In the genomic region with DNA sequence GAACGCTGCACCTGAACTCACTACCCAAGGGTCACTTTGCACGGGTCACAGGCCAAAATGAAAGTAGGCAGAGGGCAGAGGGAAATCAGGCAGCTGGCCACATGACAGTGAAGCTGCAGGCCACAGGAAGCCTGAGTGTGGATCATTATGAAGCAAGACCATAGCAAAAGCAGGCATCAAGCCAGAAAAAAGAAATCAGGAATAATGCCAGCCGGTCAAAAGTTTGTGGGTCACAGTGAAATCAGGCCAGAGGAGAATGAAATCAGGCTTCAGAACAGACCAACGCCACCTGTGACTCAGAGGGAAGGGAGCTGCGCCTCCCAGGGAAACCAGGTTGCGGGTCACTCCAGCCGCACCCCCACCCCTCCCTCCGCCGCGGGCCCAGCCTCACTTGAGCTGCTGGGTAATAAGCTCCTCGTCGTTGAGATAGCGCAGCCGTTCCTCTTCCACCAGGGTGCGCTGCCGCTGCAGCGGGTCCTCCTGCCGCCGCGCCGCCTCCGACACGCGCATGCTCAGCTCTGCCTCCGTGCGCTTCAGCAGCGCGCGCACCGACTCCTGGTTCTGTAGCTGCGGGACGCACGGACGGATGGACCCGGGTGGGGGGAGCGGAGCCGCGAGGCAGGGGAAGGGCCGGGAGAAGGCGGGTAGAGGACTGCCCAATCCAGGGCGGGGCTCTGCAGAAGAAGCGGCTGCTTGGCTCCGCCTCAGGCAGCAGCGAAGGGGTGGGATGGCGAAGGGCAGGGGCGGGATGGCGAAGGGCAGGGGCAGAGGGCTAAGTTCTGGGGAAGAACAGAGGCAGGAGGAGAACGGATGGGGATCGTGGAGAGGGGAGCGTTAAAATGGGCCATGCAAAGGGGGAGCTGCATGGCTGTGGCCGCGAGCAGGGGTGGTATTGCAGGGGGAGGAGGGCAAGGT, we compare ENCODE assay signal across 1 cellular context.
TF ChIP-seq lines count a peak whose summit lies in the region.

No MANE protein-coding gene starts in this region.

TF ChIP-seq in K562, 482 proteins besides CTCF, POLR2A, EP300 and RAD21 (continued from another document and continues in another):
- TF ChIP-seq, protein P1, sequence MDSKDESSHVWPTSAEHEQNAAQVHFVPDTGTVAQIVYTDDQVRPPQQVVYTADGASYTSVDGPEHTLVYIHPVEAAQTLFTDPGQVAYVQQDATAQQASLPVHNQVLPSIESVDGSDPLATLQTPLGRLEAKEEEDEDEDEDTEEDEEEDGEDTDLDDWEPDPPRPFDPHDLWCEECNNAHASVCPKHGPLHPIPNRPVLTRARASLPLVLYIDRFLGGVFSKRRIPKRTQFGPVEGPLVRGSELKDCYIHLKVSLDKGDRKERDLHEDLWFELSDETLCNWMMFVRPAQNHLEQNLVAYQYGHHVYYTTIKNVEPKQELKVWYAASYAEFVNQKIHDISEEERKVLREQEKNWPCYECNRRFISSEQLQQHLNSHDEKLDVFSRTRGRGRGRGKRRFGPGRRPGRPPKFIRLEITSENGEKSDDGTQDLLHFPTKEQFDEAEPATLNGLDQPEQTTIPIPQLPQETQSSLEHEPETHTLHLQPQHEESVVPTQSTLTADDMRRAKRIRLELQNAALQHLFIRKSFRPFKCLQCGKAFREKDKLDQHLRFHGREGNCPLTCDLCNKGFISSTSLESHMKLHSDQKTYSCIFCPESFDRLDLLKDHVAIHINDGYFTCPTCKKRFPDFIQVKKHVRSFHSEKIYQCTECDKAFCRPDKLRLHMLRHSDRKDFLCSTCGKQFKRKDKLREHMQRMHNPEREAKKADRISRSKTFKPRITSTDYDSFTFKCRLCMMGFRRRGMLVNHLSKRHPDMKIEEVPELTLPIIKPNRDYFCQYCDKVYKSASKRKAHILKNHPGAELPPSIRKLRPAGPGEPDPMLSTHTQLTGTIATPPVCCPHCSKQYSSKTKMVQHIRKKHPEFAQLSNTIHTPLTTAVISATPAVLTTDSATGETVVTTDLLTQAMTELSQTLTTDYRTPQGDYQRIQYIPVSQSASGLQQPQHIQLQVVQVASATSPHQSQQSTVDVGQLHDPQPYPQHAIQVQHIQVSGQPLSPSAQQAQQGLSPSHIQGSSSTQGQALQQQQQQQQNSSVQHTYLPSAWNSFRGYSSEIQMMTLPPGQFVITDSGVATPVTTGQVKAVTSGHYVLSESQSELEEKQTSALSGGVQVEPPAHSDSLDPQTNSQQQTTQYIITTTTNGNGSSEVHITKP (IDR thresholded peaks at IDR 0.05; ENCODE audit: partially characterized antibody): no peak
- TF ChIP-seq, protein P2, sequence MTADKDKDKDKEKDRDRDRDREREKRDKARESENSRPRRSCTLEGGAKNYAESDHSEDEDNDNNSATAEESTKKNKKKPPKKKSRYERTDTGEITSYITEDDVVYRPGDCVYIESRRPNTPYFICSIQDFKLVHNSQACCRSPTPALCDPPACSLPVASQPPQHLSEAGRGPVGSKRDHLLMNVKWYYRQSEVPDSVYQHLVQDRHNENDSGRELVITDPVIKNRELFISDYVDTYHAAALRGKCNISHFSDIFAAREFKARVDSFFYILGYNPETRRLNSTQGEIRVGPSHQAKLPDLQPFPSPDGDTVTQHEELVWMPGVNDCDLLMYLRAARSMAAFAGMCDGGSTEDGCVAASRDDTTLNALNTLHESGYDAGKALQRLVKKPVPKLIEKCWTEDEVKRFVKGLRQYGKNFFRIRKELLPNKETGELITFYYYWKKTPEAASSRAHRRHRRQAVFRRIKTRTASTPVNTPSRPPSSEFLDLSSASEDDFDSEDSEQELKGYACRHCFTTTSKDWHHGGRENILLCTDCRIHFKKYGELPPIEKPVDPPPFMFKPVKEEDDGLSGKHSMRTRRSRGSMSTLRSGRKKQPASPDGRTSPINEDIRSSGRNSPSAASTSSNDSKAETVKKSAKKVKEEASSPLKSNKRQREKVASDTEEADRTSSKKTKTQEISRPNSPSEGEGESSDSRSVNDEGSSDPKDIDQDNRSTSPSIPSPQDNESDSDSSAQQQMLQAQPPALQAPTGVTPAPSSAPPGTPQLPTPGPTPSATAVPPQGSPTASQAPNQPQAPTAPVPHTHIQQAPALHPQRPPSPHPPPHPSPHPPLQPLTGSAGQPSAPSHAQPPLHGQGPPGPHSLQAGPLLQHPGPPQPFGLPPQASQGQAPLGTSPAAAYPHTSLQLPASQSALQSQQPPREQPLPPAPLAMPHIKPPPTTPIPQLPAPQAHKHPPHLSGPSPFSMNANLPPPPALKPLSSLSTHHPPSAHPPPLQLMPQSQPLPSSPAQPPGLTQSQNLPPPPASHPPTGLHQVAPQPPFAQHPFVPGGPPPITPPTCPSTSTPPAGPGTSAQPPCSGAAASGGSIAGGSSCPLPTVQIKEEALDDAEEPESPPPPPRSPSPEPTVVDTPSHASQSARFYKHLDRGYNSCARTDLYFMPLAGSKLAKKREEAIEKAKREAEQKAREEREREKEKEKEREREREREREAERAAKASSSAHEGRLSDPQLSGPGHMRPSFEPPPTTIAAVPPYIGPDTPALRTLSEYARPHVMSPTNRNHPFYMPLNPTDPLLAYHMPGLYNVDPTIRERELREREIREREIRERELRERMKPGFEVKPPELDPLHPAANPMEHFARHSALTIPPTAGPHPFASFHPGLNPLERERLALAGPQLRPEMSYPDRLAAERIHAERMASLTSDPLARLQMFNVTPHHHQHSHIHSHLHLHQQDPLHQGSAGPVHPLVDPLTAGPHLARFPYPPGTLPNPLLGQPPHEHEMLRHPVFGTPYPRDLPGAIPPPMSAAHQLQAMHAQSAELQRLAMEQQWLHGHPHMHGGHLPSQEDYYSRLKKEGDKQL (CRISPR knock-in tag; IDR thresholded peaks at IDR 0.05; ENCODE audit: borderline replicate concordance): 0 out of 2 replicates have a peak, but pooled peaks have one; percentile 71
- TF ChIP-seq ILK (tag; IDR thresholded peaks at IDR 0.05; ENCODE audit: borderline replicate concordance, low read depth) (no peak), PPARD (CRISPR knock-in tag; IDR thresholded peaks at IDR 0.05) (no peak), RBM25 (IDR thresholded peaks at IDR 0.05; ENCODE audit: low read depth, low read length, severe bottlenecking) (no peak), FOXA1 (IDR thresholded peaks at IDR 0.05; ENCODE audit: borderline replicate concordance) (no peak), NR4A1 (CRISPR knock-in tag; IDR thresholded peaks at IDR 0.05) (no peak), NR4A1 (tag; IDR thresholded peaks at IDR 0.05) (no peak), ARNT (IDR thresholded peaks at IDR 0.05) (no peak), ZNF766 (CRISPR knock-in tag; conservative IDR thresholded peaks at IDR 0.05) (no peak), MYC (IDR thresholded peaks at IDR 0.05; ENCODE audit: low read depth, low read length) (peak; percentile 40; the same call in 1 of the 2 replicates), MYC (CRISPR knock-in tag; IDR thresholded peaks at IDR 0.05; ENCODE audit: borderline replicate concordance, low read depth) (no peak), TRIM24 (IDR thresholded peaks at IDR 0.05) (no peak), MAFK (IDR thresholded peaks at IDR 0.05; ENCODE audit: low read length) (no peak), CREB1 (IDR thresholded peaks at IDR 0.05) (peak; percentile 36; the same call in 1 of the 2 replicates), CREB1 (CRISPR knock-in tag; IDR thresholded peaks at IDR 0.05) (peak; percentile 77; the same call in 1 of the 2 replicates), HOXB6 (CRISPR knock-in tag; IDR thresholded peaks at IDR 0.05; ENCODE audit: borderline replicate concordance) (no peak), RB1 (IDR thresholded peaks at IDR 0.05; ENCODE audit: low read depth) (peak; percentile 89; the same call in 1 of the 2 replicates), NEUROD1 (IDR thresholded peaks at IDR 0.05; ENCODE audit: borderline replicate concordance, low read depth, low read length, partially characterized antibody) (peak; percentile 48), MAZ (CRISPR knock-in tag; conservative IDR thresholded peaks at IDR 0.05 in 1 of 2, IDR thresholded peaks at IDR 0.05 in 1 of 2) (peak; percentile 18 to 80; a peak in 2 of 4 replicates), PHF20 (IDR thresholded peaks at IDR 0.05; ENCODE audit: partially characterized antibody) (no peak), SMAD3 (CRISPR knock-in tag; conservative IDR thresholded peaks at IDR 0.05) (no peak), ZSCAN29 (IDR thresholded peaks at IDR 0.05) (no peak), ZNF239 (CRISPR knock-in tag; IDR thresholded peaks at IDR 0.05) (no peak), RNF2 (IDR thresholded peaks at IDR 0.05) (no peak), LEF1 (IDR thresholded peaks at IDR 0.05) (no peak), C11orf30 (IDR thresholded peaks at IDR 0.05; ENCODE audit: low read depth) (no peak), SIX5 (IDR thresholded peaks at IDR 0.05; ENCODE audit: borderline replicate concordance in 1 of 2, insufficient read depth in 1 of 2, low read depth in 1 of 2, low read length in 2 of 2) (no peak), NR2F6 (CRISPR knock-in tag; IDR thresholded peaks at IDR 0.05) (no peak)
- TF ChIP-seq, protein P3, sequence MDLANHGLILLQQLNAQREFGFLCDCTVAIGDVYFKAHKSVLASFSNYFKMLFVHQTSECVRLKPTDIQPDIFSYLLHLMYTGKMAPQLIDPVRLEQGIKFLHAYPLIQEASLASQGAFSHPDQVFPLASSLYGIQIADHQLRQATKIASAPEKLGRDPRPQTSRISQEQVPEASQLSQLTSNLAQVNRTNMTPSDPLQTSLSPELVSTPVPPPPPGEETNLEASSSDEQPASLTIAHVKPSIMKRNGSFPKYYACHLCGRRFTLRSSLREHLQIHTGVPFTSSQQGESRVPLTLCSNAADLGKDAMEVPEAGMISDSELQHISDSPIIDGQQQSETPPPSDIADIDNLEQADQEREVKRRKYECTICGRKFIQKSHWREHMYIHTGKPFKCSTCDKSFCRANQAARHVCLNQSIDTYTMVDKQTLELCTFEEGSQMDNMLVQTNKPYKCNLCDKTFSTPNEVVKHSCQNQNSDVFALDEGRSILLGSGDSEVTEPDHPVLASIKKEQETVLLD (IDR thresholded peaks at IDR 0.05): peak; percentile 96
- TF ChIP-seq, protein P4, sequence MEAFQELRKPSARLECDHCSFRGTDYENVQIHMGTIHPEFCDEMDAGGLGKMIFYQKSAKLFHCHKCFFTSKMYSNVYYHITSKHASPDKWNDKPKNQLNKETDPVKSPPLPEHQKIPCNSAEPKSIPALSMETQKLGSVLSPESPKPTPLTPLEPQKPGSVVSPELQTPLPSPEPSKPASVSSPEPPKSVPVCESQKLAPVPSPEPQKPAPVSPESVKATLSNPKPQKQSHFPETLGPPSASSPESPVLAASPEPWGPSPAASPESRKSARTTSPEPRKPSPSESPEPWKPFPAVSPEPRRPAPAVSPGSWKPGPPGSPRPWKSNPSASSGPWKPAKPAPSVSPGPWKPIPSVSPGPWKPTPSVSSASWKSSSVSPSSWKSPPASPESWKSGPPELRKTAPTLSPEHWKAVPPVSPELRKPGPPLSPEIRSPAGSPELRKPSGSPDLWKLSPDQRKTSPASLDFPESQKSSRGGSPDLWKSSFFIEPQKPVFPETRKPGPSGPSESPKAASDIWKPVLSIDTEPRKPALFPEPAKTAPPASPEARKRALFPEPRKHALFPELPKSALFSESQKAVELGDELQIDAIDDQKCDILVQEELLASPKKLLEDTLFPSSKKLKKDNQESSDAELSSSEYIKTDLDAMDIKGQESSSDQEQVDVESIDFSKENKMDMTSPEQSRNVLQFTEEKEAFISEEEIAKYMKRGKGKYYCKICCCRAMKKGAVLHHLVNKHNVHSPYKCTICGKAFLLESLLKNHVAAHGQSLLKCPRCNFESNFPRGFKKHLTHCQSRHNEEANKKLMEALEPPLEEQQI (IDR thresholded peaks at IDR 0.05): no peak
- TF ChIP-seq, protein P5, sequence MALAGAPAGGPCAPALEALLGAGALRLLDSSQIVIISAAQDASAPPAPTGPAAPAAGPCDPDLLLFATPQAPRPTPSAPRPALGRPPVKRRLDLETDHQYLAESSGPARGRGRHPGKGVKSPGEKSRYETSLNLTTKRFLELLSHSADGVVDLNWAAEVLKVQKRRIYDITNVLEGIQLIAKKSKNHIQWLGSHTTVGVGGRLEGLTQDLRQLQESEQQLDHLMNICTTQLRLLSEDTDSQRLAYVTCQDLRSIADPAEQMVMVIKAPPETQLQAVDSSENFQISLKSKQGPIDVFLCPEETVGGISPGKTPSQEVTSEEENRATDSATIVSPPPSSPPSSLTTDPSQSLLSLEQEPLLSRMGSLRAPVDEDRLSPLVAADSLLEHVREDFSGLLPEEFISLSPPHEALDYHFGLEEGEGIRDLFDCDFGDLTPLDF (CRISPR knock-in tag; IDR thresholded peaks at IDR 0.05): no peak
- TF ChIP-seq, protein P6, sequence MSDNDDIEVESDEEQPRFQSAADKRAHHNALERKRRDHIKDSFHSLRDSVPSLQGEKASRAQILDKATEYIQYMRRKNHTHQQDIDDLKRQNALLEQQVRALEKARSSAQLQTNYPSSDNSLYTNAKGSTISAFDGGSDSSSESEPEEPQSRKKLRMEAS (CRISPR knock-in tag; IDR thresholded peaks at IDR 0.05): peak; percentile 86
- TF ChIP-seq, protein P7, sequence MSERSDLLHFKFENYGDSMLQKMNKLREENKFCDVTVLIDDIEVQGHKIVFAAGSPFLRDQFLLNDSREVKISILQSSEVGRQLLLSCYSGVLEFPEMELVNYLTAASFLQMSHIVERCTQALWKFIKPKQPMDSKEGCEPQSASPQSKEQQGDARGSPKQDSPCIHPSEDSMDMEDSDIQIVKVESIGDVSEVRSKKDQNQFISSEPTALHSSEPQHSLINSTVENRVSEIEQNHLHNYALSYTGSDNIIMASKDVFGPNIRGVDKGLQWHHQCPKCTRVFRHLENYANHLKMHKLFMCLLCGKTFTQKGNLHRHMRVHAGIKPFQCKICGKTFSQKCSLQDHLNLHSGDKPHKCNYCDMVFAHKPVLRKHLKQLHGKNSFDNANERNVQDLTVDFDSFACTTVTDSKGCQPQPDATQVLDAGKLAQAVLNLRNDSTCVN (CRISPR knock-in tag; IDR thresholded peaks at IDR 0.05): peak; percentile 61; the same call in 1 of the 2 replicates
- TF ChIP-seq, protein P8, sequence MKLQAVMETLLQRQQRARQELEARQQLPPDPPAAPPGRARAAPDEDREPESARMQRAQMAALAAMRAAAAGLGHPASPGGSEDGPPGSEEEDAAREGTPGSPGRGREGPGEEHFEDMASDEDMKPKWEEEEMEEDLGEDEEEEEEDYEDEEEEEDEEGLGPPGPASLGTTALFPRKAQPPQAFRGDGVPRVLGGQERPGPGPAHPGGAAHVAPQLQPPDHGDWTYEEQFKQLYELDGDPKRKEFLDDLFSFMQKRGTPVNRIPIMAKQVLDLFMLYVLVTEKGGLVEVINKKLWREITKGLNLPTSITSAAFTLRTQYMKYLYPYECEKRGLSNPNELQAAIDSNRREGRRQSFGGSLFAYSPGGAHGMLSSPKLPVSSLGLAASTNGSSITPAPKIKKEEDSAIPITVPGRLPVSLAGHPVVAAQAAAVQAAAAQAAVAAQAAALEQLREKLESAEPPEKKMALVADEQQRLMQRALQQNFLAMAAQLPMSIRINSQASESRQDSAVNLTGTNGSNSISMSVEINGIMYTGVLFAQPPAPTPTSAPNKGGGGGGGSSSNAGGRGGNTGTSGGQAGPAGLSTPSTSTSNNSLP (IDR thresholded peaks at IDR 0.05; ENCODE audit: borderline replicate concordance, low read depth, low read length): no peak
